12 cellular contexts compared by ENCODE assay signal in the genomic region with DNA sequence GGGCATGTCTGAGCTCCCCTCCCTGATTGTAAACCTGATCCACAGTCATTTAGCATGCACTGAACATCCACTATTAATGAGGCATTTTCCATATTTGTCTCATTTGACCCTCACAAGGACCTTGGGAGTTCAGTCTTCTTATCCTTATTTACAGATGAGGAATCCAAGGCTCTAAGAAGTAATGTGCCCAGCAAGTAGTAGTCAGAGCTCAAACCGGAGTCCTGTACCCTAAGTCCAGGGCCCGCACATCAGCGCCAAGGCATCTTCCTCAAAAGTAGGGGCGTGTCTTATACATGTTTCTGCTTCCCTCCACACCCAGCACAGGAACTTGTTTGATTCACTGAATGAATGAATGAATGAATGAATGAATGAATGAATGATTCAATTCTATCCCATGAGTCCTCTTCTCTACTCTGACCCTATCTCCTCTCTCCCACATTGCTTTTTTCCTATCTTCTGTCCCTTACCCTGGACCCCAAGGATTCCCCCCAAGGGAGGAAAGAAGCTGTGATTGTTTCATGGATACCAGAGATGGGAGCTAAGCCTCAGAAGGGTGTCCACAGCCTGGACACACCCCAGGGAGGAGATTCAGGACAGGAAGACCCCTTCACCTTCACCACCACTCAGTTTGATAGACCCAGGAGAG. TPM values are rescaled to one million over a fixed set of nuclear protein-coding genes. Genes with fewer than 3 reads are reported as not detected.
DNase-seq lines count a peak whose midpoint lies in the region; ATAC-seq, FAIRE-seq and TF ChIP-seq lines count a peak whose summit lies in the region.
"Had no signal": no experiment of that assay in that cellular context is flagged by ENCODE, and none has a peak within 500 bp of the region (broad histone marks: within the 10 kb centered on the region; RNA-seq: fewer than 3 reads in every experiment).

No MANE protein-coding gene starts in this region.

- no peaks in the 10 kb centered on the region for H3K27me3 Mint-ChIP-seq in chondrocyte (ENCODE audit: low read depth)

- peaks cover 40% of the 10 kb centered on the region for H3K4me1 Mint-ChIP-seq in chondrocyte (ENCODE audit: low read depth)

- ATAC-seq in right cardiac atrium (no peak), Right ventricle myocardium inferior (no peak), GM21528 (IDR thresholded peaks at IDR 0.05; ENCODE audit: low FRiP score, unreplicated experiment) (no peak)
- ATAC-seq: activated CD8-positive, alpha-beta memory T cell treated with anti-CD3 and anti-CD28 coated beads, Interleukin-2, amount 10 ng/mL, durations not matched to agents 7 days and 5 days; stimulated activated naive CD8-positive, alpha-beta T cell treated with anti-CD3 and anti-CD28 coated beads, Interleukin-15, Interleukin-2, amounts not matched to agents 100 U/mL and 50 U/mL, for 24 hours had no signal

- H3K27me3 ChIP-seq in right cardiac atrium (ENCODE audit: control insufficient read depth, insufficient read depth) (no peaks in the 10 kb centered on the region), mucosa of stomach (ENCODE audit: control insufficient read depth, insufficient read depth, low read length) (no peaks in the 10 kb centered on the region), Karpas-422 (ENCODE audit: low read length) (no peaks in the 10 kb centered on the region)

- H3K27ac ChIP-seq in right cardiac atrium (ENCODE audit: low read length) = peak overlapping the region; percentile 76
- no peak overlapping the region for H3K27ac ChIP-seq in Karpas-422 (ENCODE audit: low read length)

- no peaks in the 10 kb centered on the region for H4K20me1 ChIP-seq in Karpas-422 (ENCODE audit: insufficient read depth, low read depth, low read length)

- H3K4me1 ChIP-seq in right cardiac atrium (ENCODE audit: control insufficient read depth, insufficient read depth, low read length) (peaks cover 14% of the 10 kb centered on the region), mucosa of stomach (ENCODE audit: control insufficient read depth, insufficient read depth, low read length) (peaks cover 40% of the 10 kb centered on the region), Karpas-422 (ENCODE audit: low read length) (no peaks in the 10 kb centered on the region)

- DNase-seq in right cardiac atrium (no peak), Right ventricle myocardium inferior (ENCODE audit: missing footprints) (no peak), chondrocyte (ENCODE audit: low spot score) (no peak), Karpas-422 (no peak), D721Med (ENCODE audit: insufficient read length, low spot score) (no peak), NOMO-1 (lab: John Stamatoyannopoulos, UW; ENCODE audit: unreplicated experiment in 2 of 2) (no peak)
- DNase-seq: activated CD8-positive, alpha-beta memory T cell treated with anti-CD3 and anti-CD28 coated beads, Interleukin-2, amount 10 ng/mL, durations not matched to agents 7 days and 5 days; GOT3; stimulated activated CD4-positive, alpha-beta T cell treated with anti-CD3 and anti-CD28 coated beads, Interleukin-4, amount 100 ng/mL, for 1 hour; stimulated activated naive CD8-positive, alpha-beta T cell treated with anti-CD3 and anti-CD28 coated beads, Interleukin-15, Interleukin-2, amounts not matched to agents 100 U/mL and 50 U/mL, for 24 hours had no signal

- H3K27ac Mint-ChIP-seq in chondrocyte (ENCODE audit: unreplicated experiment) = peak overlapping the region; percentile 93
- H3K27ac Mint-ChIP-seq: activated CD8-positive, alpha-beta memory T cell treated with anti-CD3 and anti-CD28 coated beads, Interleukin-2, amount 10 ng/mL, durations not matched to agents 7 days and 5 days had no signal

- H3K9ac ChIP-seq in mucosa of stomach (ENCODE audit: low read length) (peak overlapping the region; percentile 64), Karpas-422 (ENCODE audit: low read length) (no peak overlapping the region)

- H3K79me2 ChIP-seq in Karpas-422 (ENCODE audit: low read length) = no peaks in the 10 kb centered on the region

- no peak overlapping the region for H2AFZ ChIP-seq in Karpas-422 (ENCODE audit: low read length)

- intact Hi-C loops in right cardiac atrium (cut with DNase I) = no loop called here
- intact Hi-C loops in Right ventricle myocardium inferior (cut with DNase I) = loop anchor here (5.0 kb wide), 1 partner anchor 39 kb away; no protein-coding TSS in a partner anchor

- no peaks in the 10 kb centered on the region for H3K36me3 Mint-ChIP-seq in chondrocyte (ENCODE audit: low read depth)
- H3K36me3 Mint-ChIP-seq: activated CD8-positive, alpha-beta memory T cell treated with anti-CD3 and anti-CD28 coated beads, Interleukin-2, amount 10 ng/mL, durations not matched to agents 7 days and 5 days had no signal

- FAIRE-seq in D721Med (lab: Jason Lieb, UNC) = no peak

- WGBS in right cardiac atrium = 86% methylated on average over 4 of the region's 4 CpGs

- no peaks in the 10 kb centered on the region for H3K36me3 ChIP-seq in mucosa of stomach (ENCODE audit: control insufficient read depth, insufficient read depth, low read length)
- H3K36me3 ChIP-seq in Karpas-422 (ENCODE audit: insufficient read depth, low read length) = no peaks in the 10 kb centered on the region

- H3K9me3 ChIP-seq in right cardiac atrium (ENCODE audit: control insufficient read depth, low read length) (no peaks in the 10 kb centered on the region), mucosa of stomach (ENCODE audit: control insufficient read depth, low read length) (no peaks in the 10 kb centered on the region), Karpas-422 (ENCODE audit: low read length) (no peaks in the 10 kb centered on the region)

- no peak overlapping the region for H3K4me3 ChIP-seq in right cardiac atrium (ENCODE audit: low read length)
- peak overlapping the region; percentile 34 for H3K4me3 ChIP-seq in mucosa of stomach (ENCODE audit: low read length)
- H3K4me3 ChIP-seq in Karpas-422 (ENCODE audit: low read length) = no peak overlapping the region

- TF ChIP-seq CTCF in chondrocyte (IDR thresholded peaks at IDR 0.05) = no peak
- no peak for TF ChIP-seq CTCF in D721Med (IDR thresholded peaks at IDR 0.05; ENCODE audit: insufficient read depth, missing control alignments)

- H3K4me2 ChIP-seq in Karpas-422 (ENCODE audit: low read depth, low read length, poor library complexity, severe bottlenecking) = no peak overlapping the region

- H3K9me2 ChIP-seq in Karpas-422 (replicated peaks; ENCODE audit: insufficient read depth, low read length) = no peaks in the 10 kb centered on the region

- H3K4me3 Mint-ChIP-seq in chondrocyte (ENCODE audit: unreplicated experiment) = no peak overlapping the region
- H3K4me3 Mint-ChIP-seq: activated CD8-positive, alpha-beta memory T cell treated with anti-CD3 and anti-CD28 coated beads, Interleukin-2, amount 10 ng/mL, durations not matched to agents 7 days and 5 days had no signal

- no peaks in the 10 kb centered on the region for H3K9me3 Mint-ChIP-seq in chondrocyte (ENCODE audit: low read depth)

RNA-seq across cellular contexts. Expression of a gene that starts 21.8 kb away (rescaled TPM):
- 100 to 1,000 TPM; 104 to 259 (median 212) TPM for total RNA-seq in right cardiac atrium
- polyA plus RNA-seq in right cardiac atrium = 282 TPM
- 117 TPM for total RNA-seq in Right ventricle myocardium inferior
- 11.3 to 15.7 TPM (median 13.0 TPM) in 3 replicates for total RNA-seq in chondrocyte
- total RNA-seq in Karpas-422 (2014; rRNA removed; shearing (Covaris generic); ENCODE audit: low replicate concordance) = not detected in 2 replicates

RNA-seq across cellular contexts. Expression of a gene that starts 22.2 kb away (rescaled TPM):
- total RNA-seq in right cardiac atrium (10 to 100 TPM; 17.9 to 44.4 (median 31.7) TPM), Right ventricle myocardium inferior (6.6 TPM), chondrocyte (44.7 to 173 TPM (median 172 TPM) in 3 replicates)
- polyA plus RNA-seq in right cardiac atrium = 46.7 TPM
- not detected in 2 replicates for total RNA-seq in Karpas-422 (2014; rRNA removed; shearing (Covaris generic); ENCODE audit: low replicate concordance)

Comparison
In these comparisons a context has a peak if more than half of its experiments do, and no peak if none do; other contexts are left out.
1. RNA of a gene that starts 21.8 kb away (total RNA-seq): 104 to 259 TPM in right cardiac atrium, 117 TPM in Right ventricle myocardium inferior (single experiment) and 11.3 to 15.7 TPM in chondrocyte; not detected in Karpas-422; every median in the first group is over 10 times any median in the second.